14 cellular contexts compared by ENCODE assay signal in genomic region chr9:126506361-126507317, GRCh38.
"Had no signal": no experiment of that assay in that cellular context is flagged by ENCODE, and none has a peak within 500 bp of the region (broad histone marks: within the 10 kb centered on the region; RNA-seq: fewer than 3 reads in every experiment).

No MANE protein-coding gene starts in this region.

- H3K9me3 ChIP-seq: adrenal gland, esophagus muscularis mucosa, ovary, SJCRH30, thyroid gland had no signal

- DNase-seq: activated CD4-positive, alpha-beta T cell treated with anti-CD3 and anti-CD28 coated beads for 4 hours; activated CD8-positive, alpha-beta memory T cell treated with anti-CD3 and anti-CD28 coated beads for 24 hours; activated naive CD4-positive, alpha-beta T cell treated with anti-CD3 and anti-CD28 coated beads, Interleukin-2, amount 10 ng/mL, durations not matched to agents 7 days and 5 days; activated T-cell treated with anti-CD3 and anti-CD28 coated beads for 4 hours; adrenal gland; kidney glomerular epithelial cell; SJCRH30; stimulated activated CD4-positive, alpha-beta T cell treated with anti-CD3 and anti-CD28 coated beads, Interleukin-2, amount 100 ng/mL, for 48 hours; T-helper 2 cell had no signal

- H3K4me1 ChIP-seq: adrenal gland, thyroid gland had no signal

- H3K27ac ChIP-seq: adrenal gland, esophagus muscularis mucosa, ovary, SJCRH30, thyroid gland had no signal

- ATAC-seq: stimulated activated memory B cell treated with anti-CD40 and anti-IgM and Interleukin-4, amounts not matched to agents 10 μg/mL and 1 μg/mL and 100 μg/mL, for 72 hours had no signal

- H3K36me3 ChIP-seq: ovary, SJCRH30 had no signal

- H3K4me3 ChIP-seq: adrenal gland, esophagus muscularis mucosa, lung, ovary, SJCRH30, thyroid gland had no signal

- H3K27me3 ChIP-seq: adrenal gland, ovary, SJCRH30, thyroid gland had no signal
